Comparison of ENCODE assay signal across 13 cellular contexts in the genomic region with DNA sequence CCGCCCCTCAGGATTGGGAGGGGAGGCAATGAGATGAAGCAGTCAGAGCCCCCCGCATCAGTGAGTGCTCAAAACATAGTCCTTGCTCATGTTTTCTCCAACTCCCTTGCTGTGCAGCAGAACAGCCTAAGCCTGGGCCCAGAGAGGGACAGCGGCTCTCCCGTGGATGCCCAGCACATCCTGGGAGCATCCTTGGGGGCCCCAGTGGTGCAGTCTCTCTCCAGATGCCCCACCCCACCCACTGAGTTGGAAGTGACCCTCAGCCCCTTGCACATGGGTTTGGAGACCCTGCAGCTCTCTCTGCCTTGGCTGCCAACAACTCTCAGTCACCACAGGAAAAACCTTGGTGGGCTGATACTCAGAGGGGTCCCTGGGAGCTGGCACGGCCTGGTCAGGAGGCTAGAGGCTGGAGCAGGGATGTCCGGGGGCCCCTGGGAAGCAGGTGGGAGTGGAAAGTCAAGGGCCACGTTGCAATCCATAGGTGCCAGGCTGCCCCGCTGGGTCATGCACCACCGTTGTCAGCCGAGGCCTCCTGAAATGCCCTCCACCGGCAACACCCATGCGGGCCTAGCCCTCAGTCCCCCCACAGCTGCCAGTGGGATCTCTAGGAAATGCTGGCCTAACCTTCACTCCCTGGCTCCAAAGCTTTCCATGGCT.
"Had no signal": no experiment of that assay in that cellular context is flagged by ENCODE, and none has a peak within 500 bp of the region (broad histone marks: within the 10 kb centered on the region; RNA-seq: fewer than 3 reads in every experiment).

No MANE protein-coding gene starts in this region.

- H3K27me3 ChIP-seq: transverse colon had no signal

- H3K27ac ChIP-seq: esophagus squamous epithelium, skin epidermis, transverse colon had no signal

- DNase-seq: activated CD4-positive, alpha-beta memory T cell treated with anti-CD3 and anti-CD28 coated beads for 36 hours; dermis blood vessel endothelial cell; effector memory CD4-positive, alpha-beta T cell; esophagus squamous epithelium; left cardiac atrium; nucleus accumbens; retina; stimulated activated CD4-positive, alpha-beta T cell treated with anti-CD3 and anti-CD28 coated beads, Interleukin-2, amount 100 ng/mL, for 48 hours; T-helper 1 cell; transverse colon had no signal

- H3K4me1 ChIP-seq: transverse colon had no signal

- H3K4me3 ChIP-seq: esophagus squamous epithelium, skin epidermis, transverse colon had no signal

- FAIRE-seq: astrocyte, bronchial epithelial cell had no signal

- ATAC-seq: left cardiac atrium had no signal

- H3K36me3 ChIP-seq: esophagus squamous epithelium, transverse colon had no signal

- H3K9me3 ChIP-seq: esophagus squamous epithelium, transverse colon had no signal
